Comparison of ENCODE assay signal across 23 cellular contexts in the genomic region with DNA sequence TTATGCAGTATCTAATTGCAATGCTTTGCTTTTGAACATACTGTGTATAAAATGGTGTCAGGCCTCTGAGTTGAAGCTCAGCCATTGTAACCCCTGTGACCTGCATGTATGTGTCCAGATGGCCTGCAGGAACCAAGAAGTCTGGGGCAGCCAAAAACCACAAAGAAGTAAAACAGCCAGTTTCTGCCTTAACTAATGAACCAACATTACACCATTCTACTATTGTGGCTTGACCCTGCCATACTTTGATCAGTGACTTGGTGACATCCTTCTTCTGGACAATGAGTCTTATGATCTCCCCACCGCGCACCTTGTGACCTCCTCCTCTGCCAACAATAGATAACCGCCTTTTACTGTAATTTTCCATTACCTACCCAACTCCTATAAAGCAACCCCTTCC.
A peak's percentile ranks its signal among the peaks of the same experiment; 100 is the strongest.
DNase-seq lines count a peak whose midpoint lies in the region; ATAC-seq, FAIRE-seq and TF ChIP-seq lines count a peak whose summit lies in the region.
"Had no signal": no experiment of that assay in that cellular context is flagged by ENCODE, and none has a peak within 500 bp of the region (broad histone marks: within the 10 kb centered on the region; RNA-seq: fewer than 3 reads in every experiment).

No MANE protein-coding gene starts in this region.

- peak; percentile 58 for FAIRE-seq in RCC 7860 (lab: Jason Lieb, UNC)
- FAIRE-seq: A549, GM12892, H54 had no signal

- H3K9me3 Mint-ChIP-seq in endothelial cell (ENCODE audit: unreplicated experiment), result no peaks in the 10 kb centered on the region
- H3K9me3 Mint-ChIP-seq: CD4-positive, alpha-beta memory T cell had no signal

- H3K27ac Mint-ChIP-seq in endothelial cell (ENCODE audit: unreplicated experiment), result peak overlapping the region; percentile 48
- H3K27ac Mint-ChIP-seq: CD4-positive, alpha-beta memory T cell; HFFc6 had no signal

- no peaks in the 10 kb centered on the region for H3K4me1 Mint-ChIP-seq in endothelial cell (ENCODE audit: unreplicated experiment)
- H3K4me1 Mint-ChIP-seq: CD4-positive, alpha-beta memory T cell had no signal

- H3K27me3 Mint-ChIP-seq in endothelial cell (ENCODE audit: unreplicated experiment), result no peaks in the 10 kb centered on the region
- H3K27me3 Mint-ChIP-seq: CD4-positive, alpha-beta memory T cell had no signal

- in situ Hi-C loops in GM13976 (cut with MboI; ENCODE audit: low sequenced_read_pairs, unreplicated experiment), result no loop called here

- no peaks in the 10 kb centered on the region for H3K36me3 Mint-ChIP-seq in endothelial cell (ENCODE audit: low read depth, unreplicated experiment)
- H3K36me3 Mint-ChIP-seq: CD4-positive, alpha-beta memory T cell had no signal

- no peak overlapping the region for H3K4me3 Mint-ChIP-seq in endothelial cell (ENCODE audit: unreplicated experiment)
- H3K4me3 Mint-ChIP-seq: CD4-positive, alpha-beta memory T cell; HFFc6 had no signal

- no peak for TF ChIP-seq CTCF in endothelial cell (IDR thresholded peaks at IDR 0.05; ENCODE audit: unreplicated experiment)
- no peak for TF ChIP-seq CTCF in GM13976 (IDR thresholded peaks at IDR 0.05; ENCODE audit: borderline replicate concordance, control extremely low read depth, extremely low read depth, insufficient read depth, missing control alignments)

- ATAC-seq in GM21529 (IDR thresholded peaks at IDR 0.05; ENCODE audit: unreplicated experiment), result no peak
- ATAC-seq: A549 had no signal

- DNase-seq in A172 (ENCODE audit: low spot score) (peak; percentile 30), MV-4-11 (lab: John Stamatoyannopoulos, UW) (peak; percentile 81), RCC 7860 (ENCODE audit: low spot score) (no peak), endothelial cell (ENCODE audit: low spot score) (no peak), NCI-H526 (lab: John Stamatoyannopoulos, UW) (no peak), HUDEP-2 (lab: John Stamatoyannopoulos, UW; ENCODE audit: unreplicated experiment in 76 of 76) (no peak), GM13976 (ENCODE audit: low spot score) (no peak)
- DNase-seq: ACHN; AML-193; BE2C; C1 segment of cervical spinal cord; Calu3; CD4-positive, alpha-beta memory T cell; COR-L47; DMS53; DMS79 treated with DMSO at 0.1 percent for 48 hours; GF-D8; GOT3; HFFc6 had no signal

Comparison
In these comparisons a context has a peak if more than half of its experiments do, and no peak if none do; other contexts are left out.
1. DNase-seq: peak in A172 (single experiment) and MV-4-11 (single experiment); none in RCC 7860 (single experiment), endothelial cell (single experiment), NCI-H526 (0 of 2), HUDEP-2 (0 of 76) and GM13976 (single experiment).